Comparison of ENCODE assay signal across 11 cellular contexts in genomic region chr1:201650608-201650933, GRCh38.
DNase-seq lines count a peak whose midpoint lies in the region; TF ChIP-seq lines count a peak whose summit lies in the region.
"Had no signal": no experiment of that assay in that cellular context is flagged by ENCODE, and none has a peak within 500 bp of the region (broad histone marks: within the 10 kb centered on the region; RNA-seq: fewer than 3 reads in every experiment).

No MANE protein-coding gene starts in this region.

- H3K9me3 Mint-ChIP-seq in mesothelial cell of epicardium: no peaks in the 10 kb centered on the region
- H3K9me3 Mint-ChIP-seq: activated CD4-positive, alpha-beta T cell treated with anti-CD3 and anti-CD28 coated beads, Interleukin-2, amount 10 ng/mL, durations not matched to agents 7 days and 5 days; stimulated activated naive CD8-positive, alpha-beta T cell treated with anti-CD3 and anti-CD28 coated beads, Interleukin-15, Interleukin-2, amounts not matched to agents 100 ng/mL and 50 ng/mL, for 24 hours had no signal

- H3K9ac ChIP-seq in Loucy (ENCODE audit: low read depth, low read length, poor library complexity, severe bottlenecking): peak overlapping the region; percentile 38

- peak overlapping the region; percentile 77 for H3K4me2 ChIP-seq in Loucy (ENCODE audit: low read depth, low read length, poor library complexity, severe bottlenecking)

- H3K27me3 ChIP-seq in Loucy (ENCODE audit: insufficient read depth, low read length, poor library complexity, severe bottlenecking) (no peaks in the 10 kb centered on the region), tibial artery (no peaks in the 10 kb centered on the region)

- H3K27me3 Mint-ChIP-seq in mesothelial cell of epicardium (ENCODE audit: low read depth): peaks cover 22% of the 10 kb centered on the region

- H3K9me2 ChIP-seq in Loucy (replicated peaks; ENCODE audit: low read depth, low read length): no peaks in the 10 kb centered on the region

- no peaks in the 10 kb centered on the region for H3F3A ChIP-seq in Loucy (ENCODE audit: low read depth)

- peak overlapping the region; percentile 86 for H3K4me3 Mint-ChIP-seq in mesothelial cell of epicardium
- H3K4me3 Mint-ChIP-seq: activated CD4-positive, alpha-beta T cell treated with anti-CD3 and anti-CD28 coated beads, Interleukin-2, amount 10 ng/mL, durations not matched to agents 7 days and 5 days had no signal

- H3K9me3 ChIP-seq in Loucy (ENCODE audit: insufficient read depth, low read depth, low read length): no peaks in the 10 kb centered on the region
- H3K9me3 ChIP-seq in tibial artery: no peaks in the 10 kb centered on the region
- H3K9me3 ChIP-seq: neutrophil had no signal

- DNase-seq in coronary artery (ENCODE audit: low spot score): no peak
- DNase-seq in mesothelial cell of epicardium (ENCODE audit: low spot score in 2 of 2, unreplicated experiment in 2 of 2): no peak
- DNase-seq in tibial artery: no peak
- DNase-seq in COLO668 (lab: John Stamatoyannopoulos, UW; ENCODE audit: unreplicated experiment): no peak
- no peak for DNase-seq in NCI-H446 (lab: John Stamatoyannopoulos, UW)
- DNase-seq in NCI-H526 (lab: John Stamatoyannopoulos, UW): no peak
- no peak for DNase-seq in NCI-H1930 (lab: John Stamatoyannopoulos, UW)
- DNase-seq: activated CD4-positive, alpha-beta T cell treated with anti-CD3 and anti-CD28 coated beads, Interleukin-2, amount 10 ng/mL, durations not matched to agents 7 days and 5 days had no signal

- H3K27ac ChIP-seq in coronary artery: peak overlapping the region in 1 of 2 donors; percentile 64
- H3K27ac ChIP-seq in tibial artery: peak overlapping the region; percentile 51 to 59
- H3K27ac ChIP-seq: neutrophil had no signal

- peak overlapping the region; percentile 70 for H3K4me3 ChIP-seq in Loucy (ENCODE audit: low read length, poor library complexity, severe bottlenecking)
- peak overlapping the region; percentile 69 for H3K4me3 ChIP-seq in coronary artery
- peak overlapping the region; percentile 51 to 63 for H3K4me3 ChIP-seq in tibial artery

- no peaks in the 10 kb centered on the region for H3K79me2 ChIP-seq in Loucy (ENCODE audit: insufficient read depth, low read length)

- H3K4me1 ChIP-seq in Loucy (ENCODE audit: insufficient read depth, low read length, poor library complexity, severe bottlenecking): no peaks in the 10 kb centered on the region
- H3K4me1 ChIP-seq in tibial artery: peaks cover 0 to 40% (median 33%) of the 10 kb centered on the region in 4 donors

- H3K36me3 ChIP-seq in Loucy (ENCODE audit: insufficient read depth, low read length) (no peaks in the 10 kb centered on the region), tibial artery (no peaks in the 10 kb centered on the region)
- H3K36me3 ChIP-seq: neutrophil had no signal

- H4K20me1 ChIP-seq in Loucy (ENCODE audit: insufficient read depth, low read length, poor library complexity, severe bottlenecking): no peaks in the 10 kb centered on the region

- peaks cover 60% of the 10 kb centered on the region for H3K4me1 Mint-ChIP-seq in mesothelial cell of epicardium

- 0 out of 2 replicates have a peak overlapping the region, but pooled peaks have one; percentile 62 for H2AFZ ChIP-seq in Loucy (ENCODE audit: low read length)

- intact Hi-C loops in tibial artery (cut with DNase I; ENCODE audit: low total_unique reads): no loop called here

- no peaks in the 10 kb centered on the region for H3K36me3 Mint-ChIP-seq in mesothelial cell of epicardium

- TF ChIP-seq CTCF in Loucy (conservative IDR thresholded peaks at IDR 0.05; ENCODE audit: low read length): no peak
- TF ChIP-seq CTCF in coronary artery (IDR thresholded peaks at IDR 0.05): no peak
- no peak for TF ChIP-seq CTCF in mesothelial cell of epicardium (IDR thresholded peaks at IDR 0.05; ENCODE audit: unreplicated experiment)
- TF ChIP-seq CTCF in tibial artery (IDR thresholded peaks at IDR 0.05): no peak

- peak overlapping the region; percentile 89 for H3K27ac Mint-ChIP-seq in mesothelial cell of epicardium
- H3K27ac Mint-ChIP-seq: activated CD4-positive, alpha-beta T cell treated with anti-CD3 and anti-CD28 coated beads, Interleukin-2, amount 10 ng/mL, durations not matched to agents 7 days and 5 days; stimulated activated naive CD8-positive, alpha-beta T cell treated with anti-CD3 and anti-CD28 coated beads, Interleukin-15, Interleukin-2, amounts not matched to agents 100 ng/mL and 50 ng/mL, for 24 hours had no signal
